18 cellular contexts compared by ENCODE assay signal in genomic region chr15:84833447-84833846, GRCh38. TPM values are rescaled to one million over a fixed set of nuclear protein-coding genes. Genes with fewer than 3 reads are reported as not detected.
A peak's percentile ranks its signal among the peaks of the same experiment; 100 is the strongest.
DNase-seq lines count a peak whose midpoint lies in the region; ATAC-seq, FAIRE-seq and TF ChIP-seq lines count a peak whose summit lies in the region.
"Had no signal": no experiment of that assay in that cellular context is flagged by ENCODE, and none has a peak within 500 bp of the region (broad histone marks: within the 10 kb centered on the region; RNA-seq: fewer than 3 reads in every experiment).

No MANE protein-coding gene starts in this region.

- H3K9me3 ChIP-seq in heart left ventricle (no peaks in the 10 kb centered on the region), astrocyte (ENCODE audit: insufficient read depth, low read depth, low read length) (no peaks in the 10 kb centered on the region), right atrium auricular region (no peaks in the 10 kb centered on the region), uterus (no peaks in the 10 kb centered on the region)
- H3K9me3 ChIP-seq: ascending aorta, pancreas had no signal

- H3K27me3 ChIP-seq in heart left ventricle (no peaks in the 10 kb centered on the region), astrocyte (ENCODE audit: insufficient read depth, low read length) (peaks cover 3% of the 10 kb centered on the region), right atrium auricular region (no peaks in the 10 kb centered on the region), uterus (no peaks in the 10 kb centered on the region)
- H3K27me3 ChIP-seq: ascending aorta, pancreas had no signal

- intact Hi-C loops in heart left ventricle (cut with DNase I) (no loop called here), Right ventricle myocardium inferior (cut with DNase I) (no loop called here), uterus (cut with DNase I; ENCODE audit: low total_unique reads) (no loop called here)

- peaks cover 15% of the 10 kb centered on the region for H3K36me3 Mint-ChIP-seq in astrocyte (ENCODE audit: low read depth, unreplicated experiment)

- H3K79me2 ChIP-seq in astrocyte (ENCODE audit: insufficient read depth, low read length) = no peaks in the 10 kb centered on the region

- WGBS in heart left ventricle, 4 donors = 7 to 36% (median 30%) methylated on average over 2 to 4 of the region's 4 CpGs

- no peak overlapping the region for H3K27ac Mint-ChIP-seq in astrocyte (ENCODE audit: unreplicated experiment)
- H3K27ac Mint-ChIP-seq: activated CD4-positive, alpha-beta T cell treated with anti-CD3 and anti-CD28 coated beads for 36 hours; mesothelial cell of epicardium had no signal

- H3K4me3 ChIP-seq in heart left ventricle (no peak overlapping the region), astrocyte (ENCODE audit: insufficient read depth, low read depth, low read length) (no peak overlapping the region), right atrium auricular region (no peak overlapping the region), uterus (no peak overlapping the region)
- H3K4me3 ChIP-seq: ascending aorta, pancreas had no signal

- no peak overlapping the region for H3K4me2 ChIP-seq in astrocyte (ENCODE audit: low read length)

- no peak for TF ChIP-seq CTCF in heart left ventricle (IDR thresholded peaks at IDR 0.05)
- TF ChIP-seq CTCF in astrocyte (IDR thresholded peaks at IDR 0.05; ENCODE audit: insufficient read depth, low read depth, low read length) = no peak
- no peak for TF ChIP-seq CTCF in right atrium auricular region (IDR thresholded peaks at IDR 0.05)
- TF ChIP-seq CTCF in uterus (IDR thresholded peaks at IDR 0.05) = no peak

- peaks cover 0 to 51% (median 5%) of the 10 kb centered on the region in 9 donors for H3K36me3 ChIP-seq in heart left ventricle
- H3K36me3 ChIP-seq in astrocyte (ENCODE audit: insufficient read depth, low read length) = no peaks in the 10 kb centered on the region
- peaks cover 12% of the 10 kb centered on the region for H3K36me3 ChIP-seq in right atrium auricular region
- no peaks in the 10 kb centered on the region for H3K36me3 ChIP-seq in uterus
- H3K36me3 ChIP-seq: pancreas had no signal

- DNase-seq in heart left ventricle = peak in 2 of 5 donors; percentile 42 to 69
- no peak for DNase-seq in Right ventricle myocardium inferior (ENCODE audit: missing footprints)
- DNase-seq in astrocyte (ENCODE audit: low read depth) = peak; percentile 35
- no peak for DNase-seq in right atrium auricular region (ENCODE audit: low spot score)
- DNase-seq in uterus = peak; percentile 47 to 55
- no peak for DNase-seq in middle frontal gyrus (ENCODE audit: extremely low spot score, low spot score)
- DNase-seq in Kasumi-1 (lab: John Stamatoyannopoulos, UW) = no peak
- DNase-seq: ACHN; activated CD4-positive, alpha-beta T cell treated with anti-CD3 and anti-CD28 coated beads for 36 hours; Karpas-422; NCI-H2081 treated with DMSO at 0.1 percent for 48 hours; pancreas; stimulated activated CD4-positive, alpha-beta T cell treated with anti-CD3 and anti-CD28 coated beads, Interleukin-1b, Interleukin-23, amount 100 ng/mL, for 48 hours had no signal

- H3K9me3 Mint-ChIP-seq in astrocyte (ENCODE audit: unreplicated experiment) = no peaks in the 10 kb centered on the region
- H3K9me3 Mint-ChIP-seq: mesothelial cell of epicardium had no signal

- H3K27ac ChIP-seq in heart left ventricle = peak overlapping the region; percentile 27 to 99 (median 96)
- H3K27ac ChIP-seq in astrocyte (ENCODE audit: low read depth, low read length) = no peak overlapping the region
- peak overlapping the region; percentile 89 to 93 for H3K27ac ChIP-seq in right atrium auricular region
- no peak overlapping the region for H3K27ac ChIP-seq in uterus
- H3K27ac ChIP-seq: pancreas had no signal

- H3K4me3 Mint-ChIP-seq in astrocyte (ENCODE audit: unreplicated experiment) = no peak overlapping the region
- H3K4me3 Mint-ChIP-seq: activated CD4-positive, alpha-beta T cell treated with anti-CD3 and anti-CD28 coated beads for 36 hours; mesothelial cell of epicardium had no signal

- H3K9ac ChIP-seq in astrocyte (ENCODE audit: low read length) = no peak overlapping the region

- peaks cover 25% of the 10 kb centered on the region for H3K27me3 Mint-ChIP-seq in astrocyte (ENCODE audit: low read depth, unreplicated experiment)
- H3K27me3 Mint-ChIP-seq: activated CD4-positive, alpha-beta T cell treated with anti-CD3 and anti-CD28 coated beads for 36 hours had no signal

- peak in 3 of 4 donors; percentile 30 to 44 (median 43) for ATAC-seq in heart left ventricle
- no peak for ATAC-seq in Right ventricle myocardium inferior
- no peak for ATAC-seq in HG03175 (IDR thresholded peaks at IDR 0.05; ENCODE audit: unreplicated experiment)
- ATAC-seq: activated CD4-positive, alpha-beta T cell treated with anti-CD3 and anti-CD28 coated beads for 36 hours had no signal

- H3K4me1 Mint-ChIP-seq in astrocyte (ENCODE audit: low read depth, unreplicated experiment) = peaks cover 4% of the 10 kb centered on the region
- H3K4me1 Mint-ChIP-seq: activated CD4-positive, alpha-beta T cell treated with anti-CD3 and anti-CD28 coated beads for 36 hours had no signal

- peaks cover 4% of the 10 kb centered on the region for H4K20me1 ChIP-seq in astrocyte (ENCODE audit: insufficient read depth, low read length)

- no peak for FAIRE-seq in astrocyte (lab: Jason Lieb, UNC)
- FAIRE-seq: endometrium, pancreas had no signal

- H2AFZ ChIP-seq in astrocyte (ENCODE audit: low read depth, low read length) = no peak overlapping the region

- no peak for TF ChIP-seq POLR2A in heart left ventricle (IDR thresholded peaks at IDR 0.05)
- TF ChIP-seq POLR2A in uterus (IDR thresholded peaks at IDR 0.05) = no peak

- peaks cover 3 to 98% (median 79%) of the 10 kb centered on the region in 12 donors for H3K4me1 ChIP-seq in heart left ventricle
- no peaks in the 10 kb centered on the region for H3K4me1 ChIP-seq in astrocyte (ENCODE audit: insufficient read depth, low read length)
- peaks cover 0 to 84% of the 10 kb centered on the region in 2 donors for H3K4me1 ChIP-seq in right atrium auricular region
- H3K4me1 ChIP-seq in uterus = no peaks in the 10 kb centered on the region

RNA-seq across cellular contexts. Expression of gene ALPK3, which starts 16.3 kb away (rescaled TPM):
- total RNA-seq in heart left ventricle = 100 to 1,000 TPM in 8 of 9 donors, 10 to 100 TPM in 1; 82.2 to 258 (median 172) TPM
- 100 to 1,000 TPM; 110 to 144 TPM for polyA plus RNA-seq in heart left ventricle
- total RNA-seq in Right ventricle myocardium inferior = 132 TPM
- total RNA-seq in astrocyte = 6.8 and 9.1 TPM in 2 replicates
- 10 to 100 TPM; 51.0 to 99.0 TPM for total RNA-seq in right atrium auricular region
- 1 to 10 TPM in 3 of 4 donors, under 1 TPM in 1; 0.88 to 6.3 (median 3.4) TPM for total RNA-seq in uterus

RNA-seq across cellular contexts. Expression of gene SLC28A1, which starts 51.0 kb away (rescaled TPM):
- total RNA-seq in heart left ventricle (1 to 10 TPM in 3 of 9 donors, under 1 TPM in 5, not detected in 1; 0.14 to 2.9 (median 0.74) TPM), Right ventricle myocardium inferior (0.24 TPM), astrocyte (not detected in 2 replicates), right atrium auricular region (under 1 TPM in 1 of 2 donors, not detected in 1; 0.12 TPM), uterus (under 1 TPM in 2 of 4 donors, not detected in 2; 0.21 to 0.43 TPM)
- 1 to 10 TPM in 1 of 2 donors, under 1 TPM in 1; 0.17 to 1.9 TPM for polyA plus RNA-seq in heart left ventricle
- total RNA-seq: activated CD4-positive, alpha-beta T cell treated with anti-CD3 and anti-CD28 coated beads for 36 hours; ascending aorta; ureter had no signal

Comparison
In these comparisons a context has a peak if more than half of its experiments do, and no peak if none do; other contexts are left out.
1. ATAC-seq: peak in heart left ventricle (3 of 4); none in Right ventricle myocardium inferior (single experiment) and HG03175 (single experiment).
2. DNase-seq: peak in astrocyte (single experiment) and uterus (2 of 2); none in Right ventricle myocardium inferior (single experiment), right atrium auricular region (single experiment), middle frontal gyrus (single experiment) and Kasumi-1 (0 of 2).
3. H3K27ac ChIP-seq: peak in heart left ventricle (12 of 12) and right atrium auricular region (2 of 2); none in astrocyte (single experiment) and uterus (0 of 2).